Comparison of ENCODE assay signal across 1 cellular context in genomic region chr1:232438476-232438875, GRCh38.
TF ChIP-seq lines count a peak whose summit lies in the region.

No MANE protein-coding gene starts in this region.

TF ChIP-seq in GM23338, 12 proteins besides CTCF, POLR2A, EP300 and RAD21 (continued from another document):
- TF ChIP-seq ZNF462 (CRISPR knock-in tag; IDR thresholded peaks at IDR 0.05) = no peak
- TF ChIP-seq JUNB (IDR thresholded peaks at IDR 0.05; ENCODE audit: unreplicated experiment) = no peak
- no peak for TF ChIP-seq NANOG (IDR thresholded peaks at IDR 0.05; ENCODE audit: borderline replicate concordance)
- TF ChIP-seq ZNF331 (CRISPR knock-in tag; IDR thresholded peaks at IDR 0.05; ENCODE audit: low read depth) = no peak
- no peak for TF ChIP-seq REST (IDR thresholded peaks at IDR 0.05; ENCODE audit: unreplicated experiment)
- TF ChIP-seq ZNF114 (CRISPR knock-in tag; IDR thresholded peaks at IDR 0.05) = no peak
- TF ChIP-seq ETS1 (IDR thresholded peaks at IDR 0.05) = no peak
- TF ChIP-seq CREB1 (CRISPR knock-in tag; IDR thresholded peaks at IDR 0.05; ENCODE audit: low read depth) = no peak
- no peak for TF ChIP-seq POLR2AphosphoS5 (IDR thresholded peaks at IDR 0.05; ENCODE audit: low read depth)
- TF ChIP-seq STAT1 (IDR thresholded peaks at IDR 0.05; ENCODE audit: unreplicated experiment) = no peak
- TF ChIP-seq EZH2 (IDR thresholded peaks at IDR 0.05; ENCODE audit: low read depth, unreplicated experiment) = no peak
